ENCODE assay signal across 1 cellular context in genomic region chr3:31227152-31227581, GRCh38.
TF ChIP-seq lines count a peak whose summit lies in the region.

No MANE protein-coding gene starts in this region.

TF ChIP-seq in GM23338, 12 proteins besides CTCF, POLR2A, EP300 and RAD21 (continued from another document):
- TF ChIP-seq ZNF462 (CRISPR knock-in tag; IDR thresholded peaks at IDR 0.05) (no peak), ETS1 (IDR thresholded peaks at IDR 0.05) (no peak), STAT1 (IDR thresholded peaks at IDR 0.05; ENCODE audit: unreplicated experiment) (no peak), EZH2 (IDR thresholded peaks at IDR 0.05; ENCODE audit: low read depth, unreplicated experiment) (no peak), ZNF114 (CRISPR knock-in tag; IDR thresholded peaks at IDR 0.05) (no peak)
